In the genomic region with DNA sequence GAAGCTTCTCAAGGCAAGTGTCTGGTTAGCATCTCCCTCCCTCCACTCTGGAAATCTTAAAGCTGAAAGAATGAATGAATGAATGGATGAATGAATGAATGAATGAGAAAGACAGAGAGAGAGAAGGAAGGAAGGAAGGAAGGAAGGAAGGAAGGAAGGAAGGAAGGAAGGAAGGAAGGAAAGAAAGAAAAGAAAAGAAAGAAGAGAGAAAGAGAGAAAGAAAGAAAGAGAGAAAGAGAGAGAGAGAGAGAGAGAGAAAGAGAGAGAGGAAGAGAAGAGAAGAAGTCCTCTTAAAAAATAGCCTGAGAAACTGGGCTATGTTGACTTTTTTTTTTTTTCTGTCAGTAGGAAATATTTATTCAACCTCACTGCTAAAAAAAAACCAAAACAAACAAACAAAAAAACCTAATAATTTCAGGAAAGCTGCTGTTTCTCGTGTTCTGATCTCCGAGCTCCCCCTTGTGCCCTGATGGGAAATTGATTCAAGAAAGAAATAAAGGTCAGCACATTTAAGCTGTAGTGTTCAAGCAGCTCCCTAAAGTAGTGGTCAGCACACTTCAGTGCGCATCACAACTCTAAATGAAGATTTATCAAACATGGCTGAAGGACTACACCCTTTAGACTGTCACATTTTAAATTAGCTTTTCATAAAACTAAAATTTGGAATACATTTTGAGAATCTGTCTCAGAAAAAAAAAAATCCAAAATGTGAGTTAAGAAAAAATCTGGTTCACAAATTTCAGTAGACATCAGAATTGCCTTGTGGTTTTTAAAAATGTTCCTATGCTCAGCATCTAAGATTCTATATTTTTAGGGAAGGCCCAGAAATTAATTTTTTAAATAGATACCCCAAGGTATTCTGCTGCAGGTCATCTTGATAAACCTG, we compare ENCODE assay signal across 8 cellular contexts.
A peak's percentile ranks its signal among the peaks of the same experiment; 100 is the strongest.
DNase-seq lines count a peak whose midpoint lies in the region; ATAC-seq, FAIRE-seq and TF ChIP-seq lines count a peak whose summit lies in the region.

No MANE protein-coding gene starts in this region.

- no peak overlapping the region for H2AFZ ChIP-seq in astrocyte (ENCODE audit: low read depth, low read length)

- no peak overlapping the region for H3K4me2 ChIP-seq in astrocyte (ENCODE audit: low read length)

- H3K4me3 ChIP-seq in astrocyte (ENCODE audit: insufficient read depth, low read depth, low read length) (no peak overlapping the region), lower lobe of right lung (no peak overlapping the region)

- H3K9me3 ChIP-seq in astrocyte (ENCODE audit: insufficient read depth, low read depth, low read length) = no peaks in the 10 kb centered on the region
- H3K9me3 ChIP-seq in lower lobe of right lung = no peaks in the 10 kb centered on the region

- H3K27me3 Mint-ChIP-seq in CD14-positive monocyte (ENCODE audit: low read depth in 3 of 3) = peaks cover 0 to 2% (median 0%) of the 10 kb centered on the region in 3 donors
- no peaks in the 10 kb centered on the region for H3K27me3 Mint-ChIP-seq in astrocyte (ENCODE audit: low read depth, unreplicated experiment)

- intact Hi-C loops in CD14-positive monocyte (cut with micrococcal nuclease) = no loop called here
- intact Hi-C loops in lower lobe of right lung (cut with DNase I) = no loop called here

- peak overlapping the region in 1 of 7 donors; percentile 63 for H3K27ac Mint-ChIP-seq in CD14-positive monocyte
- H3K27ac Mint-ChIP-seq in astrocyte (ENCODE audit: unreplicated experiment) = no peak overlapping the region

- H3K9me3 Mint-ChIP-seq in CD14-positive monocyte = no peaks in the 10 kb centered on the region
- H3K9me3 Mint-ChIP-seq in astrocyte (ENCODE audit: unreplicated experiment) = no peaks in the 10 kb centered on the region

- H3K4me1 Mint-ChIP-seq in CD14-positive monocyte (no peaks in the 10 kb centered on the region), astrocyte (ENCODE audit: low read depth, unreplicated experiment) (no peaks in the 10 kb centered on the region)

- FAIRE-seq in astrocyte (lab: Jason Lieb, UNC) = peak; percentile 37

- H3K4me1 ChIP-seq in astrocyte (ENCODE audit: insufficient read depth, low read length) = no peaks in the 10 kb centered on the region
- H3K4me1 ChIP-seq in lower lobe of right lung = no peaks in the 10 kb centered on the region

- no peaks in the 10 kb centered on the region for H3K27me3 ChIP-seq in astrocyte (ENCODE audit: insufficient read depth, low read length)
- no peaks in the 10 kb centered on the region for H3K27me3 ChIP-seq in lower lobe of right lung (ENCODE audit: low read depth)

- no peaks in the 10 kb centered on the region for H4K20me1 ChIP-seq in astrocyte (ENCODE audit: insufficient read depth, low read length)

- H3K36me3 ChIP-seq in astrocyte (ENCODE audit: insufficient read depth, low read length) (no peaks in the 10 kb centered on the region), lower lobe of right lung (peaks cover 23% of the 10 kb centered on the region)

- DNase-seq in CD14-positive monocyte (ENCODE audit: low spot score) (no peak), LHCN-M2 (ENCODE audit: low read depth) (peak; percentile 34), astrocyte (ENCODE audit: low read depth) (no peak), lower lobe of right lung (no peak), HPDE6-E6E7 (ENCODE audit: extremely low spot score) (no peak)

- H3K79me2 ChIP-seq in astrocyte (ENCODE audit: insufficient read depth, low read length) = no peaks in the 10 kb centered on the region

- H3K27ac ChIP-seq in astrocyte (ENCODE audit: low read depth, low read length) (no peak overlapping the region), lower lobe of right lung (no peak overlapping the region)

- H3K4me3 Mint-ChIP-seq in CD14-positive monocyte (no peak overlapping the region), astrocyte (ENCODE audit: unreplicated experiment) (no peak overlapping the region)

- no peak overlapping the region for H3K9ac ChIP-seq in astrocyte (ENCODE audit: low read length)

- H3K36me3 Mint-ChIP-seq in CD14-positive monocyte = no peaks in the 10 kb centered on the region
- no peaks in the 10 kb centered on the region for H3K36me3 Mint-ChIP-seq in astrocyte (ENCODE audit: low read depth, unreplicated experiment)

- ATAC-seq in GM18502 (IDR thresholded peaks at IDR 0.05; ENCODE audit: poor library complexity, unreplicated experiment) (peak; percentile 69), lower lobe of right lung (no peak), GM18861 (IDR thresholded peaks at IDR 0.05; ENCODE audit: unreplicated experiment) (no peak), GM21423 (IDR thresholded peaks at IDR 0.05; ENCODE audit: unreplicated experiment) (no peak)

- TF ChIP-seq CTCF in CD14-positive monocyte (IDR thresholded peaks at IDR 0.05) (peak; percentile 33), astrocyte (IDR thresholded peaks at IDR 0.05; ENCODE audit: insufficient read depth, low read depth, low read length) (peak; percentile 63), lower lobe of right lung (IDR thresholded peaks at IDR 0.05) (peak; percentile 33)
